17 cellular contexts compared by ENCODE assay signal in the genomic region with DNA sequence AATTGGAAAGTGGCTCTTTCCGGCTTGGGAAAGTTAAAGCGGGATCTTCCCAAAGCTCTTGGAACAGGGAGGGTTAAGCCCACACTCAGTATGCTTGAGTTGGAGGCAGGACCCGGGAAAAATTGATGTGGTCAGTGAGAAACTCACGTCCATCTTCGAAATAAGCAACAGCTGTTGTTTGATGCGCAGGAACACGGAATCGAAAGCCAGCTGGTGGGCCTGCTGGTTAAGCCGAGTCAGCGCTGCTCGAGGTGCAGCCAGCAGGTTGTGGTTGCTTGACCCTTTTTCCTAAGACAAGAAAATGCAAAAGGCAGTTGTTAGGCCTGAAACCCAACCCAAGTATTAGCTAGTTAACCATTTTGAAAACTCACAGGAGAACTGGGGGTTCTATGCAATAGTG.
"Had no signal": no experiment of that assay in that cellular context is flagged by ENCODE, and none has a peak within 500 bp of the region (broad histone marks: within the 10 kb centered on the region; RNA-seq: fewer than 3 reads in every experiment).

No MANE protein-coding gene starts in this region.

- H3K4me3 ChIP-seq: colonic mucosa, esophagus squamous epithelium, left ventricle myocardium inferior, tibial nerve had no signal

- DNase-seq: activated CD4-positive, alpha-beta T cell treated with anti-CD3 and anti-CD28 coated beads, Interleukin-2, amount 50 U/mL, for 1 hour; activated CD8-positive, alpha-beta memory T cell treated with anti-CD3 and anti-CD28 coated beads for 24 hours; activated gamma-delta T cell treated with Interleukin-2 at 50 U/mL for 16 hours; amniotic stem cell; colonic mucosa; esophagus squamous epithelium; foreskin fibroblast; hypothalamus; kidney; left ventricle myocardium inferior; stimulated activated CD4-positive, alpha-beta T cell treated with anti-CD3 and anti-CD28 coated beads, Interleukin-2, amount 100 ng/mL, for 48 hours; stimulated activated naive B cell treated with anti-CD40 and anti-IgM and Interleukin-4, amounts not matched to agents 10 μg/mL and 1 μg/mL and 100 μg/mL, for 72 hours; T-cell; T-helper 9 cell had no signal

- H3K27me3 ChIP-seq: colonic mucosa, esophagus squamous epithelium, tibial nerve had no signal

- ATAC-seq: activated CD4-positive, CD25-positive, alpha-beta regulatory T cell treated with anti-CD3 and anti-CD28 coated beads, Interleukin-2, amount 50 U/mL, for 24 hours; stimulated activated naive B cell treated with anti-CD40 and anti-IgM and Interleukin-4, amounts not matched to agents 10 μg/mL and 1 μg/mL and 100 μg/mL, for 72 hours; T-cell had no signal

- H3K9me3 ChIP-seq: colonic mucosa, esophagus squamous epithelium, left ventricle myocardium inferior, tibial nerve had no signal

- H3K4me1 ChIP-seq: colonic mucosa, esophagus squamous epithelium, tibial nerve had no signal

- H3K36me3 ChIP-seq: colonic mucosa had no signal

- FAIRE-seq: endothelial cell of umbilical vein, kidney had no signal

- H3K27ac ChIP-seq: colonic mucosa, esophagus squamous epithelium, left ventricle myocardium inferior, tibial nerve had no signal
